1 cellular context compared by ENCODE assay signal in the genomic region with DNA sequence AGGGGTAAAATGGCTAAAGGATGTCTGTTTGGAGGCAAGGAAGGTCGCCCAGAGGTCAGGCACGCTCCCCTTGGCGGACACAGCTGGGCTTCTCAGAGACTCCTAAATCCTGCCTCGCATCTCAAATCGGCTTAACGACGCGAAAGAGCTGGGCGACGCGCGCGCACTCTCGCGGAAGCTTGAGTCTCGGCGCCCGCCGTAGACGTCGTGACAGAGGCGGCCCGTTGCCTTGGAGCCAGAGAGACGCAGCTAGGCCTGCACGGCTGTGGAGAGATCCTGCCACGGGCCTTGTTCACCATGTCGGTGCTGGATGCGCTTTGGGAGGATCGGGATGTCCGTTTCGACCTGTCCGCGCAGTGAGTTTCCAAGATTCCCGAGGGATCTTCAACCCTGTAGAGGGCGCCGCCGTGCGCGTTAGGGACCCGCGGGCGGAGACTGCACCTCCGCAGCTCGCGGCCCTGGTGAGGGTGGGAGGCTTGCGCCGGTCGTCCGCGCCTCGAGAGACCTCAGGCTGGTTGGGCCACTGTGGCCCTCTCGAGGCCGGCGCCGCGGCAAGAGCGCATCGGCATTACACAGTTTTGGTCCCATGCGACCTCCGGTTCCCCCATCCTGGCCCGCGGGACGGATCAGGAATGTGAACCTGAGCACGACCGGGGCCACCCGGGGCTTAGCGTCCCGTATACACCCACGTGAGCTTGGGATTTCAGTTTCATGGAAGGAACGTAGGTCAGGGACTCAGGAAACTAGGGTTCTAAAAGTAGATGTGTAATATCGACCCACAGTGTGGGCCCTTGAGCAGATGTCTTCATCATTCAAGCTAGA.
TF ChIP-seq lines count a peak whose summit lies in the region.

A gene (plus strand): TSS at position 238 of the 822 bp plus-strand sequence. CDS start 60 bp downstream, at position 298.

TF ChIP-seq in K562, 482 proteins besides CTCF, POLR2A, EP300 and RAD21 (continued from another document and continues in another):
- TF ChIP-seq, protein P1, sequence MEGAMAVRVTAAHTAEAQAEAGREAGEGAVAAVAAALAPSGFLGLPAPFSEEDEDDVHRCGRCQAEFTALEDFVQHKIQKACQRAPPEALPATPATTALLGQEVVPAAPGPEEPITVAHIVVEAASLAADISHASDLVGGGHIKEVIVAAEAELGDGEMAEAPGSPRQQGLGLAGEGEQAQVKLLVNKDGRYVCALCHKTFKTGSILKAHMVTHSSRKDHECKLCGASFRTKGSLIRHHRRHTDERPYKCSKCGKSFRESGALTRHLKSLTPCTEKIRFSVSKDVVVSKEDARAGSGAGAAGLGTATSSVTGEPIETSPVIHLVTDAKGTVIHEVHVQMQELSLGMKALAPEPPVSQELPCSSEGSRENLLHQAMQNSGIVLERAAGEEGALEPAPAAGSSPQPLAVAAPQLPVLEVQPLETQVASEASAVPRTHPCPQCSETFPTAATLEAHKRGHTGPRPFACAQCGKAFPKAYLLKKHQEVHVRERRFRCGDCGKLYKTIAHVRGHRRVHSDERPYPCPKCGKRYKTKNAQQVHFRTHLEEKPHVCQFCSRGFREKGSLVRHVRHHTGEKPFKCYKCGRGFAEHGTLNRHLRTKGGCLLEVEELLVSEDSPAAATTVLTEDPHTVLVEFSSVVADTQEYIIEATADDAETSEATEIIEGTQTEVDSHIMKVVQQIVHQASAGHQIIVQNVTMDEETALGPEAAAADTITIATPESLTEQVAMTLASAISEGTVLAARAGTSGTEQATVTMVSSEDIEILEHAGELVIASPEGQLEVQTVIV (CRISPR knock-in tag; IDR thresholded peaks at IDR 0.05; ENCODE audit: borderline replicate concordance), result 0 out of 2 replicates have a peak, but pooled peaks have one; percentile 56
- TF ChIP-seq MTA3 (IDR thresholded peaks at IDR 0.05; ENCODE audit: borderline replicate concordance), result peak; percentile 99
- no peak for TF ChIP-seq YBX1 (IDR thresholded peaks at IDR 0.05)
- TF ChIP-seq MAFF (IDR thresholded peaks at IDR 0.05; ENCODE audit: low read length), result no peak
- 0 out of 2 replicates have a peak, but pooled peaks have one; percentile 86 for TF ChIP-seq ERF (CRISPR knock-in tag; IDR thresholded peaks at IDR 0.05)
- 0 out of 2 replicates have a peak, but pooled peaks have one; percentile 22 for TF ChIP-seq HLTF (IDR thresholded peaks at IDR 0.05)
- TF ChIP-seq XRCC4 (IDR thresholded peaks at IDR 0.05; ENCODE audit: extremely low read depth, insufficient read depth, insufficient read length), result no peak
- TF ChIP-seq ZBTB1 (CRISPR knock-in tag; IDR thresholded peaks at IDR 0.05; ENCODE audit: borderline replicate concordance, low read depth), result no peak; the same call in 1 of the 2 replicates
- TF ChIP-seq MYC (IDR thresholded peaks at IDR 0.05; ENCODE audit: low read depth, low read length), result no peak
- TF ChIP-seq MYC (CRISPR knock-in tag; IDR thresholded peaks at IDR 0.05; ENCODE audit: borderline replicate concordance, low read depth), result peak; percentile 22; the same call in 1 of the 2 replicates
- TF ChIP-seq RBBP5 (IDR thresholded peaks at IDR 0.05; ENCODE audit: borderline replicate concordance, insufficient read depth, low read length, poor library complexity, severe bottlenecking), result peak; percentile 92
- TF ChIP-seq FOXK2 (conservative IDR thresholded peaks at IDR 0.05 in 1 of 2, IDR thresholded peaks at IDR 0.05 in 1 of 2; ENCODE audit: low read depth in 2 of 2), result peak in 1 of 2 experiments; percentile 17; a peak in 1 of 4 replicates
- peak; percentile 19 for TF ChIP-seq KAT2B (IDR thresholded peaks at IDR 0.05; ENCODE audit: low read depth, low read length)
- peak; percentile 85 for TF ChIP-seq CCNT2 (IDR thresholded peaks at IDR 0.05; ENCODE audit: borderline replicate concordance, extremely low read depth, insufficient read length, low read depth, low read length)
- TF ChIP-seq PTBP1 (IDR thresholded peaks at IDR 0.05; ENCODE audit: low read depth, low read length), result 0 out of 2 replicates have a peak, but pooled peaks have one; percentile 40
- no peak for TF ChIP-seq HDAC3 (IDR thresholded peaks at IDR 0.05; ENCODE audit: borderline replicate concordance, partially characterized antibody)
- peak; percentile 51 for TF ChIP-seq POLR2AphosphoS5 (IDR thresholded peaks at IDR 0.05; ENCODE audit: control insufficient read depth, insufficient read depth, low read depth, low read length)
- TF ChIP-seq NBN (IDR thresholded peaks at IDR 0.05; ENCODE audit: low read depth), result peak; percentile 61; the same call in 1 of the 2 replicates
- no peak for TF ChIP-seq TEAD4 (IDR thresholded peaks at IDR 0.05; ENCODE audit: low read length)
- no peak for TF ChIP-seq TEAD4 (CRISPR knock-in tag; IDR thresholded peaks at IDR 0.05; ENCODE audit: borderline replicate concordance)
- no peak for TF ChIP-seq ELF4 (CRISPR knock-in tag; IDR thresholded peaks at IDR 0.05)
- TF ChIP-seq ZNF212 (CRISPR knock-in tag; IDR thresholded peaks at IDR 0.05), result no peak
- TF ChIP-seq CREM (IDR thresholded peaks at IDR 0.05; ENCODE audit: low read depth), result peak; percentile 98
- TF ChIP-seq L3MBTL2 (IDR thresholded peaks at IDR 0.05), result peak; percentile 94
- TF ChIP-seq, protein P2, sequence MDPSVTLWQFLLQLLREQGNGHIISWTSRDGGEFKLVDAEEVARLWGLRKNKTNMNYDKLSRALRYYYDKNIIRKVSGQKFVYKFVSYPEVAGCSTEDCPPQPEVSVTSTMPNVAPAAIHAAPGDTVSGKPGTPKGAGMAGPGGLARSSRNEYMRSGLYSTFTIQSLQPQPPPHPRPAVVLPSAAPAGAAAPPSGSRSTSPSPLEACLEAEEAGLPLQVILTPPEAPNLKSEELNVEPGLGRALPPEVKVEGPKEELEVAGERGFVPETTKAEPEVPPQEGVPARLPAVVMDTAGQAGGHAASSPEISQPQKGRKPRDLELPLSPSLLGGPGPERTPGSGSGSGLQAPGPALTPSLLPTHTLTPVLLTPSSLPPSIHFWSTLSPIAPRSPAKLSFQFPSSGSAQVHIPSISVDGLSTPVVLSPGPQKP (CRISPR knock-in tag; IDR thresholded peaks at IDR 0.05), result no peak
- no peak for TF ChIP-seq ZNF589 (CRISPR knock-in tag; IDR thresholded peaks at IDR 0.05; ENCODE audit: low read depth)
- TF ChIP-seq ZNF354B (CRISPR knock-in tag; IDR thresholded peaks at IDR 0.05), result no peak
- TF ChIP-seq KDM5B (IDR thresholded peaks at IDR 0.05; ENCODE audit: insufficient replicate concordance, low read depth, low read length), result peak; percentile 85
- TF ChIP-seq ZNF184 (CRISPR knock-in tag; IDR thresholded peaks at IDR 0.05), result no peak
- TF ChIP-seq, protein P3, sequence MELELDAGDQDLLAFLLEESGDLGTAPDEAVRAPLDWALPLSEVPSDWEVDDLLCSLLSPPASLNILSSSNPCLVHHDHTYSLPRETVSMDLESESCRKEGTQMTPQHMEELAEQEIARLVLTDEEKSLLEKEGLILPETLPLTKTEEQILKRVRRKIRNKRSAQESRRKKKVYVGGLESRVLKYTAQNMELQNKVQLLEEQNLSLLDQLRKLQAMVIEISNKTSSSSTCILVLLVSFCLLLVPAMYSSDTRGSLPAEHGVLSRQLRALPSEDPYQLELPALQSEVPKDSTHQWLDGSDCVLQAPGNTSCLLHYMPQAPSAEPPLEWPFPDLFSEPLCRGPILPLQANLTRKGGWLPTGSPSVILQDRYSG (tag; conservative IDR thresholded peaks at IDR 0.05; ENCODE audit: low read depth), result 0 out of 2 replicates have a peak, but pooled peaks have one; percentile 17
- TF ChIP-seq ATF1 (CRISPR knock-in tag; IDR thresholded peaks at IDR 0.05), result peak; percentile 60
- TF ChIP-seq ATF1 (tag; IDR thresholded peaks at IDR 0.05), result peak; percentile 96
- TF ChIP-seq XRCC5 (IDR thresholded peaks at IDR 0.05; ENCODE audit: low read depth, low read length), result peak; percentile 11; the same call in 1 of the 2 replicates
- TF ChIP-seq EP400 (IDR thresholded peaks at IDR 0.05), result peak; percentile 73; the same call in 1 of the 2 replicates
- TF ChIP-seq, protein P4, sequence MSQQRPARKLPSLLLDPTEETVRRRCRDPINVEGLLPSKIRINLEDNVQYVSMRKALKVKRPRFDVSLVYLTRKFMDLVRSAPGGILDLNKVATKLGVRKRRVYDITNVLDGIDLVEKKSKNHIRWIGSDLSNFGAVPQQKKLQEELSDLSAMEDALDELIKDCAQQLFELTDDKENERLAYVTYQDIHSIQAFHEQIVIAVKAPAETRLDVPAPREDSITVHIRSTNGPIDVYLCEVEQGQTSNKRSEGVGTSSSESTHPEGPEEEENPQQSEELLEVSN (IDR thresholded peaks at IDR 0.05; ENCODE audit: borderline replicate concordance in 1 of 2, extremely low read depth in 1 of 2, insufficient read depth in 1 of 2, insufficient read length in 1 of 2, low read depth in 1 of 2, low read length in 1 of 2, poor library complexity in 1 of 2, severe bottlenecking in 1 of 2), result peak; percentile 79 to 88
- no peak for TF ChIP-seq ILK (tag; IDR thresholded peaks at IDR 0.05; ENCODE audit: borderline replicate concordance, low read depth)
- TF ChIP-seq ASH1L (IDR thresholded peaks at IDR 0.05; ENCODE audit: borderline replicate concordance, low read depth, partially characterized antibody), result no peak
- TF ChIP-seq, protein P5, sequence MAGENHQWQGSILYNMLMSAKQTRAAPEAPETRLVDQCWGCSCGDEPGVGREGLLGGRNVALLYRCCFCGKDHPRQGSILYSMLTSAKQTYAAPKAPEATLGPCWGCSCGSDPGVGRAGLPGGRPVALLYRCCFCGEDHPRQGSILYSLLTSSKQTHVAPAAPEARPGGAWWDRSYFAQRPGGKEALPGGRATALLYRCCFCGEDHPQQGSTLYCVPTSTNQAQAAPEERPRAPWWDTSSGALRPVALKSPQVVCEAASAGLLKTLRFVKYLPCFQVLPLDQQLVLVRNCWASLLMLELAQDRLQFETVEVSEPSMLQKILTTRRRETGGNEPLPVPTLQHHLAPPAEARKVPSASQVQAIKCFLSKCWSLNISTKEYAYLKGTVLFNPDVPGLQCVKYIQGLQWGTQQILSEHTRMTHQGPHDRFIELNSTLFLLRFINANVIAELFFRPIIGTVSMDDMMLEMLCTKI (IDR thresholded peaks at IDR 0.05; ENCODE audit: partially characterized antibody), result no peak
- TF ChIP-seq NEUROD1 (IDR thresholded peaks at IDR 0.05; ENCODE audit: borderline replicate concordance, low read depth, low read length, partially characterized antibody), result peak; percentile 41
- no peak for TF ChIP-seq NR3C1 (CRISPR knock-in tag; IDR thresholded peaks at IDR 0.05)
- no peak for TF ChIP-seq HNRNPK (IDR thresholded peaks at IDR 0.05; ENCODE audit: low read depth, low read length, poor library complexity, severe bottlenecking)
- TF ChIP-seq, protein P6, sequence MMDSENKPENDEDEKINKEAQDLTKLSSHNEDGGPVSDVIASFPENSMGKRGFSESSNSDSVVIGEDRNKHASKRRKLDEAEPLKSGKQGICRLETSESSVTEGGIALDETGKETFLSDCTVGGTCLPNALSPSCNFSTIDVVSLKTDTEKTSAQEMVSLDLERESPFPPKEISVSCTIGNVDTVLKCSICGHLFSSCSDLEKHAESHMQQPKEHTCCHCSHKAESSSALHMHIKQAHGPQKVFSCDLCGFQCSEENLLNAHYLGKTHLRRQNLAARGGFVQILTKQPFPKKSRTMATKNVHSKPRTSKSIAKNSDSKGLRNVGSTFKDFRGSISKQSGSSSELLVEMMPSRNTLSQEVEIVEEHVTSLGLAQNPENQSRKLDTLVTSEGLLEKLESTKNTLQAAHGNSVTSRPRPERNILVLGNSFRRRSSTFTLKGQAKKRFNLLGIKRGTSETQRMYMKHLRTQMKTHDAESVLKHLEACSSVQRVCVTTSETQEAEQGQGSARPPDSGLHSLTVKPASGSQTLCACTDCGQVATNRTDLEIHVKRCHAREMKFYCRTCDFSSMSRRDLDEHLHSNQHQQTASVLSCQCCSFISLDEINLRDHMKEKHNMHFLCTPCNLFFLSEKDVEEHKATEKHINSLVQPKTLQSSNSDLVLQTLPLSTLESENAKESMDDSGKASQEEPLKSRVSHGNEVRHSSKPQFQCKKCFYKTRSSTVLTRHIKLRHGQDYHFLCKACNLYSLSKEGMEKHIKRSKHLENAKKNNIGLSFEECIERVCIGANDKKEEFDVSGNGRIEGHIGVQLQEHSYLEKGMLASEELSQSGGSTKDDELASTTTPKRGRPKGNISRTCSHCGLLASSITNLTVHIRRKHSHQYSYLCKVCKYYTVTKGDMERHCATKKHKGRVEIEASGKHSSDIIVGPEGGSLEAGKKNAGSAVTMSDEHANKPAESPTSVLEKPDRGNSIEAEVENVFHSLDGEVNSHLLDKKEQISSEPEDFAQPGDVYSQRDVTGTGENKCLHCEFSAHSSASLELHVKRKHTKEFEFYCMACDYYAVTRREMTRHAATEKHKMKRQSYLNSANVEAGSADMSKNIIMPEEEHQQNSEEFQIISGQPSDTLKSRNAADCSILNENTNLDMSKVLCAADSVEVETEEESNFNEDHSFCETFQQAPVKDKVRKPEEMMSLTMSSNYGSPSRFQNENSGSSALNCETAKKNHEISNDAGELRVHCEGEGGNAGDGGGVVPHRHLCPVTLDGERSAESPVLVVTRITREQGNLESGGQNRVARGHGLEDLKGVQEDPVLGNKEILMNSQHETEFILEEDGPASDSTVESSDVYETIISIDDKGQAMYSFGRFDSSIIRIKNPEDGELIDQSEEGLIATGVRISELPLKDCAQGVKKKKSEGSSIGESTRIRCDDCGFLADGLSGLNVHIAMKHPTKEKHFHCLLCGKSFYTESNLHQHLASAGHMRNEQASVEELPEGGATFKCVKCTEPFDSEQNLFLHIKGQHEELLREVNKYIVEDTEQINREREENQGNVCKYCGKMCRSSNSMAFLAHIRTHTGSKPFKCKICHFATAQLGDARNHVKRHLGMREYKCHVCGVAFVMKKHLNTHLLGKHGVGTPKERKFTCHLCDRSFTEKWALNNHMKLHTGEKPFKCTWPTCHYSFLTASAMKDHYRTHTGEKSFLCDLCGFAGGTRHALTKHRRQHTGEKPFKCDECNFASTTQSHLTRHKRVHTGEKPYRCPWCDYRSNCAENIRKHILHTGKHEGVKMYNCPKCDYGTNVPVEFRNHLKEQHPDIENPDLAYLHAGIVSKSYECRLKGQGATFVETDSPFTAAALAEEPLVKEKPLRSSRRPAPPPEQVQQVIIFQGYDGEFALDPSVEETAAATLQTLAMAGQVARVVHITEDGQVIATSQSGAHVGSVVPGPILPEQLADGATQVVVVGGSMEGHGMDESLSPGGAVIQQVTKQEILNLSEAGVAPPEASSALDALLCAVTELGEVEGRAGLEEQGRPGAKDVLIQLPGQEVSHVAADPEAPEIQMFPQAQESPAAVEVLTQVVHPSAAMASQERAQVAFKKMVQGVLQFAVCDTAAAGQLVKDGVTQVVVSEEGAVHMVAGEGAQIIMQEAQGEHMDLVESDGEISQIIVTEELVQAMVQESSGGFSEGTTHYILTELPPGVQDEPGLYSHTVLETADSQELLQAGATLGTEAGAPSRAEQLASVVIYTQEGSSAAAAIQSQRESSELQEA (IDR thresholded peaks at IDR 0.05; ENCODE audit: low read depth), result peak; percentile 95
- peak; percentile 15; the same call in 1 of the 2 replicates for TF ChIP-seq MAFK (IDR thresholded peaks at IDR 0.05; ENCODE audit: low read length)
- no peak for TF ChIP-seq ZNF41 (CRISPR knock-in tag; conservative IDR thresholded peaks at IDR 0.05)
- no peak for TF ChIP-seq NCOA2 (IDR thresholded peaks at IDR 0.05; ENCODE audit: partially characterized antibody in 2 of 2)
- TF ChIP-seq BMI1 (IDR thresholded peaks at IDR 0.05; ENCODE audit: low read length), result peak; percentile 59; the same call in 1 of the 2 replicates
- TF ChIP-seq LEF1 (IDR thresholded peaks at IDR 0.05), result 0 out of 2 replicates have a peak, but pooled peaks have one; percentile 22
- peak in 2 of 3 experiments; percentile 25 to 50 for TF ChIP-seq YY1 (IDR thresholded peaks at IDR 0.05; ENCODE audit: borderline replicate concordance in 1 of 3, control insufficient read depth in 1 of 3, extremely low read depth in 1 of 3, insufficient read depth in 3 of 3, insufficient read length in 1 of 3, insufficient replicate concordance in 2 of 3, low read depth in 1 of 3, low read length in 2 of 3)
